ENCODE assay signal across 8 cellular contexts in the genomic region with DNA sequence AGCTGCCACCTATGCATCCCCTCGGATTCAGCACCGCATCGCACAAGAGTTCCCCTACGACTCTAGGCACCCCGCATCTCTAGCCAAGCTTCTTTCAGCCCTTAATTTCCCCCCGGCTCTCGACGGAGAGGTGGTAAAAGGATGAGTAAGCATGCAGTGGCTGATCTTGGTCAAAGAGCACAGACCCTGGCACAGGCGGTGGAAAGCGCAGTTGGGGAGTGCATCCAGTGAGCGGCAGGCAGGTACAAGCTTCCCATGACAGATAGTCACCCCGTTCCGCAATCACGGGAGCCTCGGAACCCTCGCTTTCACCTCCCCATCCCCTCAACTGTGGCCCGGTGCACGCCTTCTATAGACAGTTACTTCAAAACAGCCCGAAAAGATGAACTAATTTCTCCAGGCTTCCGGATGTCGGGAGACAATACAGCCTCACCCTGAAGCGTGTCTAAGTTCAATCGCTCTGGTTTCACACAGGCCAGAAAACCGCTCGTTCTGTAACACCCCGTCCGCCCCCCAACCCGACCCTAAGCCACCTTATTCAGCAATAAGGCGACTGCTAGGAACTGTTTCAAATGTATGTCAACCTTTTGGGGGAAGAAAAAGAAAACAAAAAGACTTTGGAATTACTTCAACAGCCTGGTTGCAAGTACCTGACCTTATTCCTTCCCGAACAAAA. TPM values are rescaled to one million over a fixed set of nuclear protein-coding genes. Genes with fewer than 3 reads are reported as not detected.
A peak's percentile ranks its signal among the peaks of the same experiment; 100 is the strongest.
DNase-seq lines count a peak whose midpoint lies in the region; ATAC-seq and TF ChIP-seq lines count a peak whose summit lies in the region.

No MANE protein-coding gene starts in this region.

- no peaks in the 10 kb centered on the region for H3K27me3 Mint-ChIP-seq in CD8-positive, alpha-beta T cell (ENCODE audit: low read depth)
- peaks cover 4% of the 10 kb centered on the region for H3K27me3 Mint-ChIP-seq in activated CD4-positive, alpha-beta memory T cell treated with anti-CD3 and anti-CD28 coated beads, Interleukin-2, amount 10 ng/mL, durations not matched to agents 7 days and 5 days
- H3K27me3 Mint-ChIP-seq in mesothelial cell of epicardium (ENCODE audit: low read depth), result no peaks in the 10 kb centered on the region

- H3K4me1 Mint-ChIP-seq in CD8-positive, alpha-beta T cell (ENCODE audit: low read depth), result peaks cover 54% of the 10 kb centered on the region
- peaks cover 56% of the 10 kb centered on the region for H3K4me1 Mint-ChIP-seq in activated CD4-positive, alpha-beta memory T cell treated with anti-CD3 and anti-CD28 coated beads, Interleukin-2, amount 10 ng/mL, durations not matched to agents 7 days and 5 days
- peaks cover 25% of the 10 kb centered on the region for H3K4me1 Mint-ChIP-seq in mesothelial cell of epicardium

- CTCF ChIA-PET in CD8-positive, alpha-beta T cell (lab: Charles Lee), result interaction anchor here (0.7 to 1.3 kb wide), 4 partner anchors 8 to 245 kb away, joined by 3 read pairs; no protein-coding TSS in a partner anchor
- CTCF ChIA-PET in activated CD4-positive, alpha-beta memory T cell treated with anti-CD3 and anti-CD28 coated beads, Interleukin-2, amount 10 ng/mL, durations not matched to agents 7 days and 5 days (lab: Charles Lee), result interaction anchor here (0.9 to 2.6 kb wide), 2 partner anchors 115 to 168 kb away, joined by 4 to 7 read pairs; no protein-coding TSS in a partner anchor

- peak; percentile 8 to 60 (median 55) for DNase-seq in CD8-positive, alpha-beta T cell
- DNase-seq in LHCN-M2 (ENCODE audit: low read depth) (peak; percentile 66), mesothelial cell of epicardium (ENCODE audit: low spot score in 2 of 2, unreplicated experiment in 2 of 2) (no peak), HPDE6-E6E7 (ENCODE audit: extremely low spot score) (no peak)
- DNase-seq in activated CD4-positive, alpha-beta memory T cell treated with anti-CD3 and anti-CD28 coated beads, Interleukin-2, amount 10 ng/mL, durations not matched to agents 7 days and 5 days, result peak; percentile 61
- DNase-seq in effector CD8-positive, alpha-beta T cell (lab: John Stamatoyannopoulos, UW), result peak; percentile 9
- DNase-seq in stimulated activated CD8-positive, alpha-beta memory T cell treated with anti-CD3 and anti-CD28 coated beads, Interleukin-2, amount 100 ng/mL, for 48 hours (ENCODE audit: low read depth in 2 of 2), result peak; percentile 34 to 42

- peaks cover 8% of the 10 kb centered on the region for H3K36me3 Mint-ChIP-seq in CD8-positive, alpha-beta T cell
- H3K36me3 Mint-ChIP-seq in activated CD4-positive, alpha-beta memory T cell treated with anti-CD3 and anti-CD28 coated beads, Interleukin-2, amount 10 ng/mL, durations not matched to agents 7 days and 5 days (ENCODE audit: low read depth), result peaks cover 39% of the 10 kb centered on the region
- peaks cover 12% of the 10 kb centered on the region for H3K36me3 Mint-ChIP-seq in mesothelial cell of epicardium

- intact Hi-C loops in CD8-positive, alpha-beta T cell (cut with DNase I, micrococcal nuclease), result loop anchor here (2.0 to 5.0 kb wide), 7 partner anchors 115 to 509 kb away; a partner anchor contains a TSS

- no peaks in the 10 kb centered on the region for H3K36me3 ChIP-seq in CD8-positive, alpha-beta T cell (ENCODE audit: insufficient read depth, low read length)

- peak; percentile 3 for ATAC-seq in CD8-positive, alpha-beta T cell
- ATAC-seq in HG02970 (IDR thresholded peaks at IDR 0.05; ENCODE audit: low FRiP score, unreplicated experiment), result no peak

- H3K27ac ChIP-seq in CD8-positive, alpha-beta T cell (ENCODE audit: low read depth, low read length), result peak overlapping the region; percentile 85

- H3K9me3 Mint-ChIP-seq in CD8-positive, alpha-beta T cell, result no peaks in the 10 kb centered on the region
- peaks cover 2% of the 10 kb centered on the region for H3K9me3 Mint-ChIP-seq in activated CD4-positive, alpha-beta memory T cell treated with anti-CD3 and anti-CD28 coated beads, Interleukin-2, amount 10 ng/mL, durations not matched to agents 7 days and 5 days
- peaks cover 15% of the 10 kb centered on the region for H3K9me3 Mint-ChIP-seq in mesothelial cell of epicardium

- H3K4me1 ChIP-seq in CD8-positive, alpha-beta T cell (ENCODE audit: insufficient read depth, low read length), result peaks cover 34% of the 10 kb centered on the region

- H3K4me3 ChIP-seq in CD8-positive, alpha-beta T cell (ENCODE audit: low read depth, low read length), result peak overlapping the region; percentile 68

- peak overlapping the region; percentile 93 for H3K27ac Mint-ChIP-seq in CD8-positive, alpha-beta T cell
- peak overlapping the region; percentile 86 for H3K27ac Mint-ChIP-seq in activated CD4-positive, alpha-beta memory T cell treated with anti-CD3 and anti-CD28 coated beads, Interleukin-2, amount 10 ng/mL, durations not matched to agents 7 days and 5 days
- peak overlapping the region; percentile 98 for H3K27ac Mint-ChIP-seq in mesothelial cell of epicardium

- POLR2A ChIA-PET in CD8-positive, alpha-beta T cell (lab: Charles Lee), result interaction anchor here (0.9 to 2.7 kb wide), 3 partner anchors 47 to 358 kb away, joined by 3 to 10 read pairs (median 3); a partner anchor contains a TSS
- POLR2A ChIA-PET in activated CD4-positive, alpha-beta memory T cell treated with anti-CD3 and anti-CD28 coated beads, Interleukin-2, amount 10 ng/mL, durations not matched to agents 7 days and 5 days (lab: Charles Lee), result interaction anchor here (0.8 to 3.8 kb wide), 12 partner anchors 8 to 359 kb away, joined by 3 to 43 read pairs (median 6); a partner anchor contains a TSS

- H3K9me3 ChIP-seq in CD8-positive, alpha-beta T cell (ENCODE audit: low read length), result no peaks in the 10 kb centered on the region

- peak overlapping the region; percentile 84 for H3K4me3 Mint-ChIP-seq in CD8-positive, alpha-beta T cell
- H3K4me3 Mint-ChIP-seq in activated CD4-positive, alpha-beta memory T cell treated with anti-CD3 and anti-CD28 coated beads, Interleukin-2, amount 10 ng/mL, durations not matched to agents 7 days and 5 days, result peak overlapping the region; percentile 92
- peak overlapping the region; percentile 90 for H3K4me3 Mint-ChIP-seq in mesothelial cell of epicardium

- no peaks in the 10 kb centered on the region for H3K27me3 ChIP-seq in CD8-positive, alpha-beta T cell (ENCODE audit: insufficient read depth, low read length)

- no peak for TF ChIP-seq CTCF in CD8-positive, alpha-beta T cell (IDR thresholded peaks at IDR 0.05)
- TF ChIP-seq CTCF in mesothelial cell of epicardium (IDR thresholded peaks at IDR 0.05; ENCODE audit: unreplicated experiment), result no peak

RNA-seq across cellular contexts. Expression of a gene that starts 1.5 kb away (rescaled TPM):
- 10 to 100 TPM; 57.2 to 61.0 TPM for total RNA-seq in CD8-positive, alpha-beta T cell
- 138 and 145 TPM in 2 replicates for total RNA-seq in LHCN-M2 (2014; rRNA removed)
- polyA plus RNA-seq in LHCN-M2 (2012), result 127 TPM
- 10 to 100 TPM; 82.8 to 85.1 TPM for total RNA-seq in activated CD4-positive, alpha-beta memory T cell treated with anti-CD3 and anti-CD28 coated beads, Interleukin-2, amount 10 ng/mL, durations not matched to agents 7 days and 5 days
- 88.5 to 90.3 TPM (median 89.4 TPM) in 3 replicates for total RNA-seq in mesothelial cell of epicardium

Comparison
In these comparisons a context has a peak if more than half of its experiments do, and no peak if none do; other contexts are left out.
1. DNase-seq: peak in CD8-positive, alpha-beta T cell (7 of 7), LHCN-M2 (single experiment), activated CD4-positive, alpha-beta memory T cell treated with anti-CD3 and anti-CD28 coated beads, Interleukin-2, amount 10 ng/mL, durations not matched to agents 7 days and 5 days (single experiment), effector CD8-positive, alpha-beta T cell (single experiment) and stimulated activated CD8-positive, alpha-beta memory T cell treated with anti-CD3 and anti-CD28 coated beads, Interleukin-2, amount 100 ng/mL, for 48 hours (2 of 2); none in mesothelial cell of epicardium (0 of 2) and HPDE6-E6E7 (single experiment).
2. Peak in every context shown above with its lines, with median percentiles within 50 percentile points of each other: H3K27ac Mint-ChIP-seq and H3K4me3 Mint-ChIP-seq.